In genomic region chr2:237122214-237122666, GRCh38 we compare ENCODE assay signal across 8 cellular contexts. TPM values are rescaled to one million over a fixed set of nuclear protein-coding genes. Genes with fewer than 3 reads are reported as not detected.
DNase-seq lines count a peak whose midpoint lies in the region; ATAC-seq, FAIRE-seq and TF ChIP-seq lines count a peak whose summit lies in the region.

No MANE protein-coding gene starts in this region.

- no peak overlapping the region for H2AFZ ChIP-seq in smooth muscle cell (ENCODE audit: low read depth)

- H3K27me3 ChIP-seq in smooth muscle cell (ENCODE audit: low read depth) = no peaks in the 10 kb centered on the region

- no peaks in the 10 kb centered on the region for H3K4me1 Mint-ChIP-seq in activated naive CD4-positive, alpha-beta T cell treated with anti-CD3 and anti-CD28 coated beads, Interleukin-2, amount 10 ng/mL, durations not matched to agents 7 days and 5 days

- peak; percentile 72 for TF ChIP-seq CTCF in smooth muscle cell (IDR thresholded peaks at IDR 0.05; ENCODE audit: borderline replicate concordance, insufficient read depth, poor library complexity, severe bottlenecking)

- DNase-seq in EL (peak; percentile 75), RCC 7860 (ENCODE audit: low spot score) (peak; percentile 67), left cardiac atrium (peak; percentile 74), smooth muscle cell (lab: John Stamatoyannopoulos, UW; ENCODE audit: unreplicated experiment) (no peak), NCI-H226 (no peak), amniotic stem cell (lab: John Stamatoyannopoulos, UW) (no peak)
- peak; percentile 55 for DNase-seq in activated naive CD4-positive, alpha-beta T cell treated with anti-CD3 and anti-CD28 coated beads, Interleukin-2, amount 10 ng/mL, durations not matched to agents 7 days and 5 days

- no peaks in the 10 kb centered on the region for H3K9me3 ChIP-seq in smooth muscle cell (replicated peaks; ENCODE audit: low read depth)

- no peaks in the 10 kb centered on the region for H3K36me3 Mint-ChIP-seq in activated naive CD4-positive, alpha-beta T cell treated with anti-CD3 and anti-CD28 coated beads, Interleukin-2, amount 10 ng/mL, durations not matched to agents 7 days and 5 days

- H3F3A ChIP-seq in smooth muscle cell (ENCODE audit: low read depth) = peaks cover 27% of the 10 kb centered on the region

- H3K36me3 ChIP-seq in smooth muscle cell (ENCODE audit: low read depth) = no peaks in the 10 kb centered on the region

- no peak overlapping the region for H3K4me3 ChIP-seq in smooth muscle cell

- no peak for FAIRE-seq in RCC 7860 (lab: Jason Lieb, UNC)

- CTCF ChIA-PET in activated naive CD4-positive, alpha-beta T cell treated with anti-CD3 and anti-CD28 coated beads, Interleukin-2, amount 10 ng/mL, durations not matched to agents 7 days and 5 days (lab: Charles Lee) = interaction anchor here (0.6 to 2.3 kb wide), 7 partner anchors 11 to 451 kb away, joined by 3 to 8 read pairs (median 4); no protein-coding TSS in a partner anchor

- peaks cover 5% of the 10 kb centered on the region for H3K4me1 ChIP-seq in smooth muscle cell (ENCODE audit: low read depth)

- no peak overlapping the region for H3K9ac ChIP-seq in smooth muscle cell (ENCODE audit: low read depth)

- 48% methylated on average over 8 of the region's 8 CpGs for WGBS in smooth muscle cell (ENCODE audit: low lambda C conversion rate)

- peaks cover 14% of the 10 kb centered on the region for H3K79me2 ChIP-seq in smooth muscle cell (ENCODE audit: low read depth)

- no peak overlapping the region for H3K4me3 Mint-ChIP-seq in activated naive CD4-positive, alpha-beta T cell treated with anti-CD3 and anti-CD28 coated beads, Interleukin-2, amount 10 ng/mL, durations not matched to agents 7 days and 5 days

- H3K27ac Mint-ChIP-seq in activated naive CD4-positive, alpha-beta T cell treated with anti-CD3 and anti-CD28 coated beads, Interleukin-2, amount 10 ng/mL, durations not matched to agents 7 days and 5 days = peak overlapping the region; percentile 25

- ATAC-seq in HG03432 (IDR thresholded peaks at IDR 0.05; ENCODE audit: unreplicated experiment) (peak; percentile 45), left cardiac atrium (peak; percentile 81 to 83)

- H3K27me3 Mint-ChIP-seq in activated naive CD4-positive, alpha-beta T cell treated with anti-CD3 and anti-CD28 coated beads, Interleukin-2, amount 10 ng/mL, durations not matched to agents 7 days and 5 days = no peaks in the 10 kb centered on the region

- H3K4me2 ChIP-seq in smooth muscle cell = no peak overlapping the region

- H3K27ac ChIP-seq in smooth muscle cell (ENCODE audit: low read depth) = peak overlapping the region; percentile 95

- intact Hi-C loops in left cardiac atrium (cut with DNase I) = loop anchor here (10.0 kb wide), 2 partner anchors 353 to 453 kb away; no protein-coding TSS in a partner anchor

- H4K20me1 ChIP-seq in smooth muscle cell (ENCODE audit: low read depth) = no peaks in the 10 kb centered on the region

- H3K9me3 Mint-ChIP-seq in activated naive CD4-positive, alpha-beta T cell treated with anti-CD3 and anti-CD28 coated beads, Interleukin-2, amount 10 ng/mL, durations not matched to agents 7 days and 5 days = no peaks in the 10 kb centered on the region

RNA-seq across cellular contexts. Expression of gene COPS8, which starts 36.6 kb away (rescaled TPM):
- total RNA-seq in left cardiac atrium (10 to 100 TPM; 66.4 to 77.3 TPM), smooth muscle cell (159 and 194 TPM in 2 replicates)
- 130 and 132 TPM in 2 replicates for polyA plus RNA-seq in smooth muscle cell

Comparison
In these comparisons a context has a peak if more than half of its experiments do, and no peak if none do; other contexts are left out.
1. DNase-seq: peak in EL (single experiment), RCC 7860 (single experiment), activated naive CD4-positive, alpha-beta T cell treated with anti-CD3 and anti-CD28 coated beads, Interleukin-2, amount 10 ng/mL, durations not matched to agents 7 days and 5 days (single experiment) and left cardiac atrium (single experiment); none in smooth muscle cell (single experiment), NCI-H226 (single experiment) and amniotic stem cell (single experiment).